2 cellular contexts compared by ENCODE assay signal in genomic region chr4:2290974-2291704, GRCh38.
TF ChIP-seq lines count a peak whose summit lies in the region.

No MANE protein-coding gene starts in this region.

TF ChIP-seq in GM12878, 131 proteins besides CTCF, POLR2A, EP300 and RAD21 (continued from another document):
- TF ChIP-seq IKZF2 (IDR thresholded peaks at IDR 0.05), result peak; percentile 49 to 63; a peak in 2 of 4 replicates
- TF ChIP-seq BHLHE40 (IDR thresholded peaks at IDR 0.05; ENCODE audit: borderline replicate concordance in 1 of 2, low read depth in 2 of 2, low read length in 1 of 2), result peak; percentile 97
- peak; percentile 63 for TF ChIP-seq IKZF1 (conservative IDR thresholded peaks at IDR 0.05)
- no peak for TF ChIP-seq CHD4 (IDR thresholded peaks at IDR 0.05)
- peak; percentile 35 for TF ChIP-seq SKIL (IDR thresholded peaks at IDR 0.05; ENCODE audit: low read depth, poor library complexity, severe bottlenecking)
- no peak for TF ChIP-seq BACH1 (IDR thresholded peaks at IDR 0.05; ENCODE audit: borderline replicate concordance)
- no peak for TF ChIP-seq MEF2A (IDR thresholded peaks at IDR 0.05; ENCODE audit: insufficient read depth, low read depth, low read length)
- 0 out of 2 replicates have a peak, but pooled peaks have one; percentile 30 for TF ChIP-seq NR2F1 (conservative IDR thresholded peaks at IDR 0.05)
- peak; percentile 48; the same call in 1 of the 2 replicates for TF ChIP-seq SPI1 (IDR thresholded peaks at IDR 0.05; ENCODE audit: borderline replicate concordance, insufficient read depth, low read depth, low read length)
- no peak for TF ChIP-seq HDAC6 (IDR thresholded peaks at IDR 0.05; ENCODE audit: unreplicated experiment)

TF ChIP-seq in WTC11, 78 proteins besides CTCF, POLR2A, EP300 and RAD21 (continued from another document):
- TF ChIP-seq, protein P1, sequence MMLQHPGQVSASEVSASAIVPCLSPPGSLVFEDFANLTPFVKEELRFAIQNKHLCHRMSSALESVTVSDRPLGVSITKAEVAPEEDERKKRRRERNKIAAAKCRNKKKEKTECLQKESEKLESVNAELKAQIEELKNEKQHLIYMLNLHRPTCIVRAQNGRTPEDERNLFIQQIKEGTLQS (CRISPR knock-in tag; conservative IDR thresholded peaks at IDR 0.05), result no peak
- TF ChIP-seq SOX15 (CRISPR knock-in tag; IDR thresholded peaks at IDR 0.05), result no peak
